ENCODE assay signal across 1 cellular context in genomic region chr17:10698116-10698818, GRCh38.
TF ChIP-seq lines count a peak whose summit lies in the region.

No MANE protein-coding gene starts in this region.

TF ChIP-seq in H1, 55 proteins besides CTCF, POLR2A, EP300 and RAD21:
- TF ChIP-seq, protein P1, sequence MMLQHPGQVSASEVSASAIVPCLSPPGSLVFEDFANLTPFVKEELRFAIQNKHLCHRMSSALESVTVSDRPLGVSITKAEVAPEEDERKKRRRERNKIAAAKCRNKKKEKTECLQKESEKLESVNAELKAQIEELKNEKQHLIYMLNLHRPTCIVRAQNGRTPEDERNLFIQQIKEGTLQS (IDR thresholded peaks at IDR 0.05; ENCODE audit: insufficient read depth, low read depth, low read length): no peak
- no peak for TF ChIP-seq SP2 (IDR thresholded peaks at IDR 0.05; ENCODE audit: low read length)
- no peak for TF ChIP-seq TCF12 (IDR thresholded peaks at IDR 0.05; ENCODE audit: low read depth, low read length)
- TF ChIP-seq CEBPB (IDR thresholded peaks at IDR 0.05; ENCODE audit: low read depth, low read length): no peak
- TF ChIP-seq E2F6 (IDR thresholded peaks at IDR 0.05): no peak
- TF ChIP-seq HDAC2 (IDR thresholded peaks at IDR 0.05; ENCODE audit: borderline replicate concordance in 1 of 2, low read depth in 2 of 2, low read length in 2 of 2): no peak
- no peak for TF ChIP-seq BRCA1 (IDR thresholded peaks at IDR 0.05; ENCODE audit: low read depth, low read length)
- TF ChIP-seq RNF2 (IDR thresholded peaks at IDR 0.05; ENCODE audit: borderline replicate concordance, low read depth, low read length, missing control alignments, poor library complexity, severe bottlenecking): no peak
- TF ChIP-seq HDAC6 (IDR thresholded peaks at IDR 0.05; ENCODE audit: low read depth, low read length): no peak
- TF ChIP-seq SIRT6 (IDR thresholded peaks at IDR 0.05; ENCODE audit: low read length): no peak
- no peak for TF ChIP-seq RXRA (IDR thresholded peaks at IDR 0.05; ENCODE audit: insufficient read depth, low read depth, low read length)
- TF ChIP-seq KDM5A (IDR thresholded peaks at IDR 0.05; ENCODE audit: low read length): no peak
- TF ChIP-seq, protein P2, sequence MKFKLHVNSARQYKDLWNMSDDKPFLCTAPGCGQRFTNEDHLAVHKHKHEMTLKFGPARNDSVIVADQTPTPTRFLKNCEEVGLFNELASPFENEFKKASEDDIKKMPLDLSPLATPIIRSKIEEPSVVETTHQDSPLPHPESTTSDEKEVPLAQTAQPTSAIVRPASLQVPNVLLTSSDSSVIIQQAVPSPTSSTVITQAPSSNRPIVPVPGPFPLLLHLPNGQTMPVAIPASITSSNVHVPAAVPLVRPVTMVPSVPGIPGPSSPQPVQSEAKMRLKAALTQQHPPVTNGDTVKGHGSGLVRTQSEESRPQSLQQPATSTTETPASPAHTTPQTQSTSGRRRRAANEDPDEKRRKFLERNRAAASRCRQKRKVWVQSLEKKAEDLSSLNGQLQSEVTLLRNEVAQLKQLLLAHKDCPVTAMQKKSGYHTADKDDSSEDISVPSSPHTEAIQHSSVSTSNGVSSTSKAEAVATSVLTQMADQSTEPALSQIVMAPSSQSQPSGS (IDR thresholded peaks at IDR 0.05; ENCODE audit: low read length): no peak
- no peak for TF ChIP-seq CBX8 (IDR thresholded peaks at IDR 0.05; ENCODE audit: borderline replicate concordance, low read depth, low read length)
- no peak for TF ChIP-seq RBBP5 (IDR thresholded peaks at IDR 0.05; ENCODE audit: borderline replicate concordance, low read depth, low read length)
- TF ChIP-seq YY1 (IDR thresholded peaks at IDR 0.05; ENCODE audit: low read depth, low read length): no peak
- TF ChIP-seq POLR2AphosphoS5 (IDR thresholded peaks at IDR 0.05; ENCODE audit: low read depth, low read length): no peak
- no peak for TF ChIP-seq TAF1 (IDR thresholded peaks at IDR 0.05; ENCODE audit: low read depth, low read length)
- TF ChIP-seq SP1 (IDR thresholded peaks at IDR 0.05; ENCODE audit: low read depth, low read length): no peak
